Comparison of ENCODE assay signal across 22 cellular contexts in the genomic region with DNA sequence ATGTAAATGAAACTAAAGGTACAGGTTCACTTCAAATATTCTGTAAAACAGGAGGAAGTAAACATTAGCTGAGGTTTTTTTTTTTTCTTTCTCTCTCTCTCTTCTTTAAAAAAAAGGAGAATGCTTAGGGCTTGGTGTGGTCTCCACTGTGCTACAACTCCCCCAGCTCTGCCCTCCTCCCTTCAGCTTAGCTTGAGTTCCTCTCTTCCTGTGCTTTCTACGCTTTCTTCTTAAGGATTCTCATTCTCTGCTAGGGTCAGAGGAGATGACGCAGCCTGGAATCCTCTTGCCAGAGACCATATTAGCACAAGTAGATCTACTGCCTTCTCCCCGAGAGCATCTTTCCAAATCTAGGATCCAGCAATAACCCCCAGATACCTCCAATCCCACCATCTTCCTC.
DNase-seq lines count a peak whose midpoint lies in the region; ATAC-seq, FAIRE-seq and TF ChIP-seq lines count a peak whose summit lies in the region.
"Had no signal": no experiment of that assay in that cellular context is flagged by ENCODE, and none has a peak within 500 bp of the region (broad histone marks: within the 10 kb centered on the region; RNA-seq: fewer than 3 reads in every experiment).

No MANE protein-coding gene starts in this region.

- H3K4me3 ChIP-seq in heart left ventricle (no peak overlapping the region), right cardiac atrium (ENCODE audit: low read length) (no peak overlapping the region)
- H3K4me3 ChIP-seq in CD8-positive, alpha-beta memory T cell (ENCODE audit: low read length): no peak overlapping the region
- H3K4me3 ChIP-seq in naive thymus-derived CD4-positive, alpha-beta T cell (ENCODE audit: low read length): no peak overlapping the region
- H3K4me3 ChIP-seq: BLaER1, GM12878 had no signal

- H3K36me3 Mint-ChIP-seq in CD8-positive, alpha-beta memory T cell: no peaks in the 10 kb centered on the region
- H3K36me3 Mint-ChIP-seq in activated T-helper 17 cell treated with anti-CD3 and anti-CD28 coated beads, Interleukin-2, amount 50 U/mL, for 72 hours (ENCODE audit: low read depth): no peaks in the 10 kb centered on the region
- peaks cover 0 to 3% (median 0%) of the 10 kb centered on the region in 5 donors for H3K36me3 Mint-ChIP-seq in naive thymus-derived CD4-positive, alpha-beta T cell

- H3K9me3 ChIP-seq in heart left ventricle (no peaks in the 10 kb centered on the region), right cardiac atrium (ENCODE audit: control insufficient read depth, low read length) (no peaks in the 10 kb centered on the region)
- no peaks in the 10 kb centered on the region for H3K9me3 ChIP-seq in CD8-positive, alpha-beta memory T cell (ENCODE audit: low read length)
- no peaks in the 10 kb centered on the region for H3K9me3 ChIP-seq in naive thymus-derived CD4-positive, alpha-beta T cell (ENCODE audit: control insufficient read depth in 2 of 3, low read length in 3 of 3)
- H3K9me3 ChIP-seq: BLaER1, SK-N-SH had no signal

- H3K27me3 Mint-ChIP-seq in CD8-positive, alpha-beta memory T cell: no peaks in the 10 kb centered on the region
- no peaks in the 10 kb centered on the region for H3K27me3 Mint-ChIP-seq in activated T-helper 17 cell treated with anti-CD3 and anti-CD28 coated beads, Interleukin-2, amount 50 U/mL, for 72 hours
- peaks cover 0 to 10% (median 0%) of the 10 kb centered on the region in 5 donors for H3K27me3 Mint-ChIP-seq in naive thymus-derived CD4-positive, alpha-beta T cell

- 60 to 78% (median 73%) methylated on average over 3 of the region's 3 CpGs for WGBS in heart left ventricle, 4 donors
- 67% methylated on average over 3 of the region's 3 CpGs for WGBS in right cardiac atrium

- no peaks in the 10 kb centered on the region for H3K9me3 Mint-ChIP-seq in CD8-positive, alpha-beta memory T cell
- no peaks in the 10 kb centered on the region for H3K9me3 Mint-ChIP-seq in activated T-helper 17 cell treated with anti-CD3 and anti-CD28 coated beads, Interleukin-2, amount 50 U/mL, for 72 hours
- peaks cover 0 to 5% (median 0%) of the 10 kb centered on the region in 11 donors for H3K9me3 Mint-ChIP-seq in naive thymus-derived CD4-positive, alpha-beta T cell

- CTCF ChIA-PET in CD8-positive, alpha-beta memory T cell (lab: Charles Lee): interaction anchor here (1.5 kb wide), 1 partner anchor 55 kb away, joined by 8 read pairs; no protein-coding TSS in a partner anchor
- CTCF ChIA-PET in naive thymus-derived CD4-positive, alpha-beta T cell (lab: Charles Lee): interaction anchor here (0.6 to 1.7 kb wide), 4 partner anchors 15 to 255 kb away, joined by 3 to 8 read pairs (median 4); no protein-coding TSS in a partner anchor

- intact Hi-C loops in heart left ventricle (cut with DNase I): loop anchor here in 3 of 10 donors (5.0 to 10.0 kb wide), 3 partner anchors 40 to 285 kb away; no protein-coding TSS in a partner anchor
- intact Hi-C loops in right cardiac atrium (cut with DNase I): no loop called here
- intact Hi-C loops in naive thymus-derived CD4-positive, alpha-beta T cell (cut with micrococcal nuclease): loop anchor here in 1 of 2 donors (1.0 kb wide), 2 partner anchors 23 to 55 kb away; no protein-coding TSS in a partner anchor

- peaks cover 0 to 15% (median 0%) of the 10 kb centered on the region in 12 donors for H3K4me1 ChIP-seq in heart left ventricle
- no peaks in the 10 kb centered on the region for H3K4me1 ChIP-seq in right cardiac atrium (ENCODE audit: control insufficient read depth, insufficient read depth, low read length)
- peaks cover 45% of the 10 kb centered on the region for H3K4me1 ChIP-seq in CD8-positive, alpha-beta memory T cell (ENCODE audit: insufficient read depth, low read length)
- H3K4me1 ChIP-seq in naive thymus-derived CD4-positive, alpha-beta T cell (ENCODE audit: control insufficient read depth in 2 of 2, insufficient read depth in 2 of 2, low read length in 2 of 2): peaks cover 0 to 57% of the 10 kb centered on the region in 2 donors
- H3K4me1 ChIP-seq: BLaER1 had no signal

- H3K27ac ChIP-seq in heart left ventricle (peak overlapping the region in 9 of 12 donors; percentile 10 to 69 (median 48)), right cardiac atrium (ENCODE audit: low read length) (no peak overlapping the region)
- no peak overlapping the region for H3K27ac ChIP-seq in CD8-positive, alpha-beta memory T cell (ENCODE audit: low read depth, low read length)
- peak overlapping the region; percentile 40 for H3K27ac ChIP-seq in naive thymus-derived CD4-positive, alpha-beta T cell (ENCODE audit: low read depth, low read length)
- H3K27ac ChIP-seq: BLaER1, KMS-11 had no signal

- POLR2A ChIA-PET in CD8-positive, alpha-beta memory T cell (lab: Charles Lee): no interaction called here
- POLR2A ChIA-PET in naive thymus-derived CD4-positive, alpha-beta T cell (lab: Charles Lee): interaction anchor here (0.7 to 2.6 kb wide), 7 partner anchors 19 to 172 kb away, joined by 3 to 12 read pairs (median 4); a partner anchor contains a TSS

- peaks cover 35 to 51% (median 45%) of the 10 kb centered on the region in 3 donors for H3K4me1 Mint-ChIP-seq in CD8-positive, alpha-beta memory T cell
- peaks cover 20% of the 10 kb centered on the region for H3K4me1 Mint-ChIP-seq in activated T-helper 17 cell treated with anti-CD3 and anti-CD28 coated beads, Interleukin-2, amount 50 U/mL, for 72 hours
- peaks cover 33 to 78% (median 68%) of the 10 kb centered on the region in 7 donors for H3K4me1 Mint-ChIP-seq in naive thymus-derived CD4-positive, alpha-beta T cell

- no peaks in the 10 kb centered on the region for H3K36me3 ChIP-seq in heart left ventricle
- H3K36me3 ChIP-seq in CD8-positive, alpha-beta memory T cell (ENCODE audit: insufficient read depth, low read length): no peaks in the 10 kb centered on the region
- no peaks in the 10 kb centered on the region for H3K36me3 ChIP-seq in naive thymus-derived CD4-positive, alpha-beta T cell (ENCODE audit: control insufficient read depth in 2 of 3, insufficient read depth in 3 of 3, low read length in 3 of 3)
- H3K36me3 ChIP-seq: BLaER1 had no signal

- no peak for DNase-seq in heart left ventricle
- DNase-seq in right cardiac atrium: no peak
- DNase-seq in CD8-positive, alpha-beta memory T cell: peak in 1 of 5 donors; percentile 57
- DNase-seq in naive thymus-derived CD4-positive, alpha-beta T cell: peak in 5 of 9 donors; percentile 24 to 43 (median 34)
- DNase-seq in stimulated activated CD4-positive, alpha-beta T cell treated with anti-CD3 and anti-CD28 coated beads, Interleukin-2, amount 100 ng/mL, for 48 hours: no peak
- DNase-seq in D721Med (ENCODE audit: insufficient read length, low spot score): no peak
- no peak for DNase-seq in cerebellum (ENCODE audit: low spot score)
- DNase-seq: COR-L47, NCI-H1417, NCI-H187, NCI-H2107, NCI-H2227 treated with DMSO at 0.1 percent for 48 hours, NCI-H510A treated with DMSO at 0.1 percent for 48 hours, NCI-H774, SHP77 treated with DMSO at 0.1 percent for 48 hours, SK-N-SH had no signal

- no peak for TF ChIP-seq POLR2A in heart left ventricle (IDR thresholded peaks at IDR 0.05)

- FAIRE-seq in D721Med (lab: Jason Lieb, UNC): no peak
- FAIRE-seq: GM12878, GM19239, HepG2 had no signal

- TF ChIP-seq CTCF in heart left ventricle (IDR thresholded peaks at IDR 0.05) (no peak), D721Med (IDR thresholded peaks at IDR 0.05; ENCODE audit: insufficient read depth, missing control alignments) (no peak)

- H3K27me3 ChIP-seq in heart left ventricle (no peaks in the 10 kb centered on the region), right cardiac atrium (ENCODE audit: control insufficient read depth, insufficient read depth) (no peaks in the 10 kb centered on the region)
- no peaks in the 10 kb centered on the region for H3K27me3 ChIP-seq in CD8-positive, alpha-beta memory T cell (ENCODE audit: insufficient read depth, low read length, poor library complexity, severe bottlenecking)
- no peaks in the 10 kb centered on the region for H3K27me3 ChIP-seq in naive thymus-derived CD4-positive, alpha-beta T cell (ENCODE audit: control insufficient read depth in 2 of 2, insufficient read depth in 2 of 2, low read length in 2 of 2)
- H3K27me3 ChIP-seq: BLaER1 had no signal

- H3K27ac Mint-ChIP-seq in CD8-positive, alpha-beta memory T cell: peak overlapping the region in 5 of 8 donors; percentile 13 to 73 (median 54)
- H3K27ac Mint-ChIP-seq in activated T-helper 17 cell treated with anti-CD3 and anti-CD28 coated beads, Interleukin-2, amount 50 U/mL, for 72 hours: peak overlapping the region; percentile 14
- peak overlapping the region in 8 of 9 donors; percentile 67 to 91 (median 86) for H3K27ac Mint-ChIP-seq in naive thymus-derived CD4-positive, alpha-beta T cell

- peak overlapping the region in 3 of 7 donors; percentile 20 to 46 (median 46) for H3K4me3 Mint-ChIP-seq in CD8-positive, alpha-beta memory T cell
- H3K4me3 Mint-ChIP-seq in activated T-helper 17 cell treated with anti-CD3 and anti-CD28 coated beads, Interleukin-2, amount 50 U/mL, for 72 hours: no peak overlapping the region
- peak overlapping the region; percentile 44 to 86 (median 59) for H3K4me3 Mint-ChIP-seq in naive thymus-derived CD4-positive, alpha-beta T cell

- ATAC-seq in heart left ventricle: peak in 1 of 4 donors; percentile 52
- no peak for ATAC-seq in right cardiac atrium
- no peak for ATAC-seq in activated T-helper 17 cell treated with anti-CD3 and anti-CD28 coated beads, Interleukin-2, amount 50 U/mL, for 72 hours (replicated peaks)
- ATAC-seq in naive thymus-derived CD4-positive, alpha-beta T cell: peak; percentile 61
- ATAC-seq: GM12878, HepG2 had no signal

Comparison
In these comparisons a context has a peak if more than half of its experiments do, and no peak if none do; other contexts are left out.
1. H3K27ac ChIP-seq: peak in heart left ventricle (9 of 12) and naive thymus-derived CD4-positive, alpha-beta T cell (single experiment); none in right cardiac atrium (single experiment) and CD8-positive, alpha-beta memory T cell (single experiment).
2. DNase-seq: peak in naive thymus-derived CD4-positive, alpha-beta T cell (5 of 9); none in heart left ventricle (0 of 5), right cardiac atrium (0 of 3), stimulated activated CD4-positive, alpha-beta T cell treated with anti-CD3 and anti-CD28 coated beads, Interleukin-2, amount 100 ng/mL, for 48 hours (0 of 2), D721Med (single experiment) and cerebellum (single experiment).
3. H3K27ac Mint-ChIP-seq: peak in every context shown above with its lines; median percentile 86 in naive thymus-derived CD4-positive, alpha-beta T cell; 54 in CD8-positive, alpha-beta memory T cell; 14 in activated T-helper 17 cell treated with anti-CD3 and anti-CD28 coated beads, Interleukin-2, amount 50 U/mL, for 72 hours.